ENCODE assay signal across 1 cellular context in genomic region chr17:6998855-6999508, GRCh38.
TF ChIP-seq lines count a peak whose summit lies in the region.

No MANE protein-coding gene starts in this region.

TF ChIP-seq in K562, 482 proteins besides CTCF, POLR2A, EP300 and RAD21 (continued from another document):
- TF ChIP-seq SFPQ (IDR thresholded peaks at IDR 0.05; ENCODE audit: low read depth, low read length), result no peak
- no peak for TF ChIP-seq ARHGAP35 (IDR thresholded peaks at IDR 0.05; ENCODE audit: partially characterized antibody)
- TF ChIP-seq NR4A1 (CRISPR knock-in tag; IDR thresholded peaks at IDR 0.05), result no peak
- no peak for TF ChIP-seq NR4A1 (tag; IDR thresholded peaks at IDR 0.05)
- no peak for TF ChIP-seq ZNF324 (CRISPR knock-in tag; IDR thresholded peaks at IDR 0.05)
- no peak for TF ChIP-seq ZNF140 (CRISPR knock-in tag; IDR thresholded peaks at IDR 0.05)
- peak; percentile 50 for TF ChIP-seq CREM (IDR thresholded peaks at IDR 0.05; ENCODE audit: low read depth)
- TF ChIP-seq NFIX (CRISPR knock-in tag; IDR thresholded peaks at IDR 0.05; ENCODE audit: low read depth), result no peak
- TF ChIP-seq SRF (CRISPR knock-in tag; IDR thresholded peaks at IDR 0.05), result no peak
- TF ChIP-seq MTA3 (IDR thresholded peaks at IDR 0.05; ENCODE audit: borderline replicate concordance), result peak; percentile 62; the same call in 1 of the 2 replicates
- no peak for TF ChIP-seq KAT7 (CRISPR knock-in tag; IDR thresholded peaks at IDR 0.05; ENCODE audit: borderline replicate concordance)
- peak; percentile 59; the same call in 1 of the 2 replicates for TF ChIP-seq SMAD4 (CRISPR knock-in tag; conservative IDR thresholded peaks at IDR 0.05)
